1 cellular context compared by ENCODE assay signal in the genomic region with DNA sequence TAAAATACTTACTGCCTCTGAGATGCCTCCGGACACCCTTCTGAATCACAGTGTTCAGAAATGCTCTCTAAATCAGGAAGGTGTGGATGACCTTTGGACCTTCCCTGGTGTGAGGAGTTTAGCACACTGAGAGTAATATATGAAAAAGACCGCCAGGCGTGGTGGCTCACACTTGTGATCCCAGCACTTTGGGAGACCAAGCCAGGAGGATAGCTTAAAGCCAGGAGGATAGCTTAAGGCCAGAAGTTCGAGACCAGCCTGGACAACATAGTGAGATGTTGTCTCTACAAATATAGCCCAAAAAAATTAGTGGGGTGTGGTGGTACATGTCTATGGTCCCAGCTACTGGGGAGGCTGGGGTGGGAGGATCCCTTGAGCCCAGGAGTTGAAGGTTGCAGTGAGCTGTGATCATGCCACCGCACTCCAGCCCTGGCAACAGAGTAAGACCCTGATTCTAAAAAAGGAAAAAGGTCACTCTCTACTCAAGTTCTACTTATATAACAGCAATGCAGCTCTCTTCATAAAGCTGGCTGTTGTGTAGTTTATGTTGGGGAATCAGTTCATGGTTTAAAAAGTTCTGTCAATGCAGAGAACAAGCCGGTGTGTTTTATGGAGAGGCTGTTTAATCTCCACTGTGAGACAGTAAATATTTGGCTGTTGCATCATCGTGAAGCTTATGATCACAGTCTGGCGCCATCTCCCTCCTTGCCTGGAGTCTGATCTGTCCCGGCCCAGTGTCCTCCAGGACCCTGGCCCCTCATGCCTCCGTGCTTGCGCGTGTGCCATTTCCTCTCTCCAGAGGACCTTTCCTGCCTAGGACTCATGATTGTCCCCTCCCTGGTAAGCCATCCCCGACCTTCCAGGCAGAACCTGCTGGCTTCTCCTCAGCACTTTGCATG.
TF ChIP-seq lines count a peak whose summit lies in the region.

No MANE protein-coding gene starts in this region.

TF ChIP-seq in HepG2, 621 proteins besides CTCF, POLR2A, EP300 and RAD21 (continued from another document and continues in another):
- TF ChIP-seq, protein P1, sequence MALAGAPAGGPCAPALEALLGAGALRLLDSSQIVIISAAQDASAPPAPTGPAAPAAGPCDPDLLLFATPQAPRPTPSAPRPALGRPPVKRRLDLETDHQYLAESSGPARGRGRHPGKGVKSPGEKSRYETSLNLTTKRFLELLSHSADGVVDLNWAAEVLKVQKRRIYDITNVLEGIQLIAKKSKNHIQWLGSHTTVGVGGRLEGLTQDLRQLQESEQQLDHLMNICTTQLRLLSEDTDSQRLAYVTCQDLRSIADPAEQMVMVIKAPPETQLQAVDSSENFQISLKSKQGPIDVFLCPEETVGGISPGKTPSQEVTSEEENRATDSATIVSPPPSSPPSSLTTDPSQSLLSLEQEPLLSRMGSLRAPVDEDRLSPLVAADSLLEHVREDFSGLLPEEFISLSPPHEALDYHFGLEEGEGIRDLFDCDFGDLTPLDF (CRISPR knock-in tag; IDR thresholded peaks at IDR 0.05) = no peak
- TF ChIP-seq HNF4A (CRISPR knock-in tag; IDR thresholded peaks at IDR 0.05) (peak; percentile 90), SAP130 (CRISPR knock-in tag; IDR thresholded peaks at IDR 0.05; ENCODE audit: low read depth) (peak; percentile 90), ZNF781 (CRISPR knock-in tag; IDR thresholded peaks at IDR 0.05; ENCODE audit: borderline replicate concordance, not compliant biosample characterization) (no peak), ZNF644 (CRISPR knock-in tag; IDR thresholded peaks at IDR 0.05; ENCODE audit: low read depth) (peak; percentile 52; the same call in 1 of the 2 replicates), ZNF670 (CRISPR knock-in tag; IDR thresholded peaks at IDR 0.05; ENCODE audit: borderline replicate concordance) (peak; percentile 75; the same call in 1 of the 2 replicates), RCOR2 (CRISPR knock-in tag; IDR thresholded peaks at IDR 0.05) (no peak; the same call in 1 of the 2 replicates), RFX5 (IDR thresholded peaks at IDR 0.05; ENCODE audit: low read depth, low read length) (no peak), NR1H2 (CRISPR knock-in tag; IDR thresholded peaks at IDR 0.05; ENCODE audit: borderline replicate concordance, low read depth) (peak; percentile 47; the same call in 1 of the 2 replicates), ZNF12 (CRISPR knock-in tag; IDR thresholded peaks at IDR 0.05) (0 out of 2 replicates have a peak, but pooled peaks have one; percentile 28), MEIS1 (CRISPR knock-in tag; IDR thresholded peaks at IDR 0.05; ENCODE audit: borderline replicate concordance) (peak; percentile 57; the same call in 1 of the 2 replicates), ZNF484 (CRISPR knock-in tag; IDR thresholded peaks at IDR 0.05; ENCODE audit: borderline replicate concordance, low read depth) (no peak), NR2F2 (IDR thresholded peaks at IDR 0.05; ENCODE audit: borderline replicate concordance, low read depth) (peak; percentile 76), ZNF225 (CRISPR knock-in tag; IDR thresholded peaks at IDR 0.05) (no peak; the same call in 1 of the 2 replicates), ZNF20 (CRISPR knock-in tag; IDR thresholded peaks at IDR 0.05) (no peak), MED13 (CRISPR knock-in tag; IDR thresholded peaks at IDR 0.05) (peak; percentile 79; the same call in 1 of the 2 replicates), NRL (CRISPR knock-in tag; IDR thresholded peaks at IDR 0.05; ENCODE audit: borderline replicate concordance) (0 out of 2 replicates have a peak, but pooled peaks have one; percentile 60), ZNF24 (IDR thresholded peaks at IDR 0.05) (no peak), ZNF160 (CRISPR knock-in tag; IDR thresholded peaks at IDR 0.05) (no peak), ZNF253 (CRISPR knock-in tag; IDR thresholded peaks at IDR 0.05; ENCODE audit: borderline replicate concordance) (no peak), SMC3 (IDR thresholded peaks at IDR 0.05; ENCODE audit: low read length) (peak; percentile 42; the same call in 1 of the 2 replicates), GABPB1 (CRISPR knock-in tag; IDR thresholded peaks at IDR 0.05) (peak; percentile 49), ZNF562 (CRISPR knock-in tag; IDR thresholded peaks at IDR 0.05; ENCODE audit: borderline replicate concordance) (no peak), ZNF432 (CRISPR knock-in tag; IDR thresholded peaks at IDR 0.05; ENCODE audit: borderline replicate concordance) (no peak), KLF6 (CRISPR knock-in tag; IDR thresholded peaks at IDR 0.05) (no peak), RXRA (CRISPR knock-in tag; IDR thresholded peaks at IDR 0.05) (peak; percentile 90)
- TF ChIP-seq, protein P2, sequence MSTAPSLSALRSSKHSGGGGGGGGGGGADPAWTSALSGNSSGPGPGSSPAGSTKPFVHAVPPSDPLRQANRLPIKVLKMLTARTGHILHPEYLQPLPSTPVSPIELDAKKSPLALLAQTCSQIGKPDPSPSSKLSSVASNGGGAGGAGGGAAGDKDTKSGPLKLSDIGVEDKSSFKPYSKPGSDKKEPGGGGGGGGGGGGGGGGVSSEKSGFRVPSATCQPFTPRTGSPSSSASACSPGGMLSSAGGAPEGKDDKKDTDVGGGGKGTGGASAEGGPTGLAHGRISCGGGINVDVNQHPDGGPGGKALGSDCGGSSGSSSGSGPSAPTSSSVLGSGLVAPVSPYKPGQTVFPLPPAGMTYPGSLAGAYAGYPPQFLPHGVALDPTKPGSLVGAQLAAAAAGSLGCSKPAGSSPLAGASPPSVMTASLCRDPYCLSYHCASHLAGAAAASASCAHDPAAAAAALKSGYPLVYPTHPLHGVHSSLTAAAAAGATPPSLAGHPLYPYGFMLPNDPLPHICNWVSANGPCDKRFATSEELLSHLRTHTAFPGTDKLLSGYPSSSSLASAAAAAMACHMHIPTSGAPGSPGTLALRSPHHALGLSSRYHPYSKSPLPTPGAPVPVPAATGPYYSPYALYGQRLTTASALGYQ (CRISPR knock-in tag; IDR thresholded peaks at IDR 0.05) = peak; percentile 90
- TF ChIP-seq, protein P3, sequence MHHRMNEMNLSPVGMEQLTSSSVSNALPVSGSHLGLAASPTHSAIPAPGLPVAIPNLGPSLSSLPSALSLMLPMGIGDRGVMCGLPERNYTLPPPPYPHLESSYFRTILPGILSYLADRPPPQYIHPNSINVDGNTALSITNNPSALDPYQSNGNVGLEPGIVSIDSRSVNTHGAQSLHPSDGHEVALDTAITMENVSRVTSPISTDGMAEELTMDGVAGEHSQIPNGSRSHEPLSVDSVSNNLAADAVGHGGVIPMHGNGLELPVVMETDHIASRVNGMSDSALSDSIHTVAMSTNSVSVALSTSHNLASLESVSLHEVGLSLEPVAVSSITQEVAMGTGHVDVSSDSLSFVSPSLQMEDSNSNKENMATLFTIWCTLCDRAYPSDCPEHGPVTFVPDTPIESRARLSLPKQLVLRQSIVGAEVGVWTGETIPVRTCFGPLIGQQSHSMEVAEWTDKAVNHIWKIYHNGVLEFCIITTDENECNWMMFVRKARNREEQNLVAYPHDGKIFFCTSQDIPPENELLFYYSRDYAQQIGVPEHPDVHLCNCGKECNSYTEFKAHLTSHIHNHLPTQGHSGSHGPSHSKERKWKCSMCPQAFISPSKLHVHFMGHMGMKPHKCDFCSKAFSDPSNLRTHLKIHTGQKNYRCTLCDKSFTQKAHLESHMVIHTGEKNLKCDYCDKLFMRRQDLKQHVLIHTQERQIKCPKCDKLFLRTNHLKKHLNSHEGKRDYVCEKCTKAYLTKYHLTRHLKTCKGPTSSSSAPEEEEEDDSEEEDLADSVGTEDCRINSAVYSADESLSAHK (CRISPR knock-in tag; IDR thresholded peaks at IDR 0.05; ENCODE audit: borderline replicate concordance) = no peak
- TF ChIP-seq, protein P4, sequence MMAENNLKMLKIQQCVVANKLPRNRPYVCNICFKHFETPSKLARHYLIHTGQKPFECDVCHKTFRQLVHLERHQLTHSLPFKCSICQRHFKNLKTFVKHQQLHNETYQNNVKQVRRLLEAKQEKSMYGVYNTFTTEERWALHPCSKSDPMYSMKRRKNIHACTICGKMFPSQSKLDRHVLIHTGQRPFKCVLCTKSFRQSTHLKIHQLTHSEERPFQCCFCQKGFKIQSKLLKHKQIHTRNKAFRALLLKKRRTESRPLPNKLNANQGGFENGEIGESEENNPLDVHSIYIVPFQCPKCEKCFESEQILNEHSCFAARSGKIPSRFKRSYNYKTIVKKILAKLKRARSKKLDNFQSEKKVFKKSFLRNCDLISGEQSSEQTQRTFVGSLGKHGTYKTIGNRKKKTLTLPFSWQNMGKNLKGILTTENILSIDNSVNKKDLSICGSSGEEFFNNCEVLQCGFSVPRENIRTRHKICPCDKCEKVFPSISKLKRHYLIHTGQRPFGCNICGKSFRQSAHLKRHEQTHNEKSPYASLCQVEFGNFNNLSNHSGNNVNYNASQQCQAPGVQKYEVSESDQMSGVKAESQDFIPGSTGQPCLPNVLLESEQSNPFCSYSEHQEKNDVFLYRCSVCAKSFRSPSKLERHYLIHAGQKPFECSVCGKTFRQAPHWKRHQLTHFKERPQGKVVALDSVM (CRISPR knock-in tag; IDR thresholded peaks at IDR 0.05) = peak; percentile 98
- TF ChIP-seq, protein P5, sequence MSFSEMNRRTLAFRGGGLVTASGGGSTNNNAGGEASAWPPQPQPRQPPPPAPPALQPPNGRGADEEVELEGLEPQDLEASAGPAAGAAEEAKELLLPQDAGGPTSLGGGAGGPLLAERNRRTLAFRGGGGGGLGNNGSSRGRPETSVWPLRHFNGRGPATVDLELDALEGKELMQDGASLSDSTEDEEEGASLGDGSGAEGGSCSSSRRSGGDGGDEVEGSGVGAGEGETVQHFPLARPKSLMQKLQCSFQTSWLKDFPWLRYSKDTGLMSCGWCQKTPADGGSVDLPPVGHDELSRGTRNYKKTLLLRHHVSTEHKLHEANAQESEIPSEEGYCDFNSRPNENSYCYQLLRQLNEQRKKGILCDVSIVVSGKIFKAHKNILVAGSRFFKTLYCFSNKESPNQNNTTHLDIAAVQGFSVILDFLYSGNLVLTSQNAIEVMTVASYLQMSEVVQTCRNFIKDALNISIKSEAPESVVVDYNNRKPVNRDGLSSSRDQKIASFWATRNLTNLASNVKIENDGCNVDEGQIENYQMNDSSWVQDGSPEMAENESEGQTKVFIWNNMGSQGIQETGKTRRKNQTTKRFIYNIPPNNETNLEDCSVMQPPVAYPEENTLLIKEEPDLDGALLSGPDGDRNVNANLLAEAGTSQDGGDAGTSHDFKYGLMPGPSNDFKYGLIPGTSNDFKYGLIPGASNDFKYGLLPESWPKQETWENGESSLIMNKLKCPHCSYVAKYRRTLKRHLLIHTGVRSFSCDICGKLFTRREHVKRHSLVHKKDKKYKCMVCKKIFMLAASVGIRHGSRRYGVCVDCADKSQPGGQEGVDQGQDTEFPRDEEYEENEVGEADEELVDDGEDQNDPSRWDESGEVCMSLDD (CRISPR knock-in tag; IDR thresholded peaks at IDR 0.05; ENCODE audit: borderline replicate concordance) = no peak
- TF ChIP-seq, protein P6, sequence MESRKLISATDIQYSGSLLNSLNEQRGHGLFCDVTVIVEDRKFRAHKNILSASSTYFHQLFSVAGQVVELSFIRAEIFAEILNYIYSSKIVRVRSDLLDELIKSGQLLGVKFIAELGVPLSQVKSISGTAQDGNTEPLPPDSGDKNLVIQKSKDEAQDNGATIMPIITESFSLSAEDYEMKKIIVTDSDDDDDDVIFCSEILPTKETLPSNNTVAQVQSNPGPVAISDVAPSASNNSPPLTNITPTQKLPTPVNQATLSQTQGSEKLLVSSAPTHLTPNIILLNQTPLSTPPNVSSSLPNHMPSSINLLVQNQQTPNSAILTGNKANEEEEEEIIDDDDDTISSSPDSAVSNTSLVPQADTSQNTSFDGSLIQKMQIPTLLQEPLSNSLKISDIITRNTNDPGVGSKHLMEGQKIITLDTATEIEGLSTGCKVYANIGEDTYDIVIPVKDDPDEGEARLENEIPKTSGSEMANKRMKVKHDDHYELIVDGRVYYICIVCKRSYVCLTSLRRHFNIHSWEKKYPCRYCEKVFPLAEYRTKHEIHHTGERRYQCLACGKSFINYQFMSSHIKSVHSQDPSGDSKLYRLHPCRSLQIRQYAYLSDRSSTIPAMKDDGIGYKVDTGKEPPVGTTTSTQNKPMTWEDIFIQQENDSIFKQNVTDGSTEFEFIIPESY (CRISPR knock-in tag; IDR thresholded peaks at IDR 0.05) = 0 out of 2 replicates have a peak, but pooled peaks have one; percentile 23
- TF ChIP-seq, protein P7, sequence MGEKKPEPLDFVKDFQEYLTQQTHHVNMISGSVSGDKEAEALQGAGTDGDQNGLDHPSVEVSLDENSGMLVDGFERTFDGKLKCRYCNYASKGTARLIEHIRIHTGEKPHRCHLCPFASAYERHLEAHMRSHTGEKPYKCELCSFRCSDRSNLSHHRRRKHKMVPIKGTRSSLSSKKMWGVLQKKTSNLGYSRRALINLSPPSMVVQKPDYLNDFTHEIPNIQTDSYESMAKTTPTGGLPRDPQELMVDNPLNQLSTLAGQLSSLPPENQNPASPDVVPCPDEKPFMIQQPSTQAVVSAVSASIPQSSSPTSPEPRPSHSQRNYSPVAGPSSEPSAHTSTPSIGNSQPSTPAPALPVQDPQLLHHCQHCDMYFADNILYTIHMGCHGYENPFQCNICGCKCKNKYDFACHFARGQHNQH (CRISPR knock-in tag; IDR thresholded peaks at IDR 0.05) = peak; percentile 45; the same call in 1 of the 2 replicates
- TF ChIP-seq, protein P8, sequence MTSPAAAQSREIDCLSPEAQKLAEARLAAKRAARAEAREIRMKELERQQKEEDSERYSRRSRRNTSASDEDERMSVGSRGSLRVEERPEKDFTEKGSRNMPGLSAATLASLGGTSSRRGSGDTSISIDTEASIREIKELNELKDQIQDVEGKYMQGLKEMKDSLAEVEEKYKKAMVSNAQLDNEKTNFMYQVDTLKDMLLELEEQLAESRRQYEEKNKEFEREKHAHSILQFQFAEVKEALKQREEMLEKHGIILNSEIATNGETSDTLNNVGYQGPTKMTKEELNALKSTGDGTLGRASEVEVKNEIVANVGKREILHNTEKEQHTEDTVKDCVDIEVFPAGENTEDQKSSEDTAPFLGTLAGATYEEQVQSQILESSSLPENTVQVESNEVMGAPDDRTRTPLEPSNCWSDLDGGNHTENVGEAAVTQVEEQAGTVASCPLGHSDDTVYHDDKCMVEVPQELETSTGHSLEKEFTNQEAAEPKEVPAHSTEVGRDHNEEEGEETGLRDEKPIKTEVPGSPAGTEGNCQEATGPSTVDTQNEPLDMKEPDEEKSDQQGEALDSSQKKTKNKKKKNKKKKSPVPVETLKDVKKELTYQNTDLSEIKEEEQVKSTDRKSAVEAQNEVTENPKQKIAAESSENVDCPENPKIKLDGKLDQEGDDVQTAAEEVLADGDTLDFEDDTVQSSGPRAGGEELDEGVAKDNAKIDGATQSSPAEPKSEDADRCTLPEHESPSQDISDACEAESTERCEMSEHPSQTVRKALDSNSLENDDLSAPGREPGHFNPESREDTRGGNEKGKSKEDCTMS (CRISPR knock-in tag; conservative IDR thresholded peaks at IDR 0.05) = no peak
- TF ChIP-seq, protein P9, sequence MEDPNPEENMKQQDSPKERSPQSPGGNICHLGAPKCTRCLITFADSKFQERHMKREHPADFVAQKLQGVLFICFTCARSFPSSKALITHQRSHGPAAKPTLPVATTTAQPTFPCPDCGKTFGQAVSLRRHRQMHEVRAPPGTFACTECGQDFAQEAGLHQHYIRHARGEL (CRISPR knock-in tag; IDR thresholded peaks at IDR 0.05) = no peak
- TF ChIP-seq, protein P10, sequence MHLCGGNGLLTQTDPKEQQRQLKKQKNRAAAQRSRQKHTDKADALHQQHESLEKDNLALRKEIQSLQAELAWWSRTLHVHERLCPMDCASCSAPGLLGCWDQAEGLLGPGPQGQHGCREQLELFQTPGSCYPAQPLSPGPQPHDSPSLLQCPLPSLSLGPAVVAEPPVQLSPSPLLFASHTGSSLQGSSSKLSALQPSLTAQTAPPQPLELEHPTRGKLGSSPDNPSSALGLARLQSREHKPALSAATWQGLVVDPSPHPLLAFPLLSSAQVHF (CRISPR knock-in tag; IDR thresholded peaks at IDR 0.05) = no peak
